ENCODE assay signal across 28 cellular contexts in genomic region chr4:37440519-37440900, GRCh38.
"Had no signal": no experiment of that assay in that cellular context is flagged by ENCODE, and none has a peak within 500 bp of the region (broad histone marks: within the 10 kb centered on the region; RNA-seq: fewer than 3 reads in every experiment).

No MANE protein-coding gene starts in this region.

- H3K27ac ChIP-seq: adrenal gland, brain microvascular endothelial cell, esophagus muscularis mucosa, heart right ventricle, sigmoid colon, upper lobe of right lung, VCaP had no signal

- H3K27me3 ChIP-seq: adrenal gland, brain microvascular endothelial cell, sigmoid colon had no signal

- H3K36me3 Mint-ChIP-seq: activated naive CD8-positive, alpha-beta T cell treated with anti-CD3 and anti-CD28 coated beads for 36 hours; stimulated activated memory B cell treated with anti-CD40 and anti-IgM and Interleukin-4, amounts not matched to agents 10 μg/mL and 1 μg/mL and 100 μg/mL, for 72 hours had no signal

- H3K27me3 Mint-ChIP-seq: stimulated activated memory B cell treated with anti-CD40 and anti-IgM and Interleukin-4, amounts not matched to agents 10 μg/mL and 1 μg/mL and 100 μg/mL, for 72 hours had no signal

- H3K36me3 ChIP-seq: adrenal gland, brain microvascular endothelial cell, esophagus muscularis mucosa, heart right ventricle, sigmoid colon, upper lobe of right lung had no signal

- DNase-seq: activated CD4-positive, alpha-beta T cell treated with anti-CD3 and anti-CD28 coated beads for 4 hours; activated CD4-positive, alpha-beta T cell treated with anti-CD3 and anti-CD28 coated beads, Interleukin-2, amount 50 U/mL, for 4 hours; activated effector memory CD4-positive, alpha-beta T cell treated with Interleukin-2 at 50 U/mL for 16 hours; activated naive CD4-positive, alpha-beta T cell treated with anti-CD3 and anti-CD28 coated beads for 36 hours; activated naive CD8-positive, alpha-beta T cell treated with anti-CD3 and anti-CD28 coated beads for 36 hours; adrenal gland; aorta; brain microvascular endothelial cell; caudate nucleus; cortex of kidney; effector memory CD8-positive, alpha-beta T cell; foreskin melanocyte; heart right ventricle; left cardiac atrium; left ventricle myocardium superior; mammary epithelial cell; retina; sigmoid colon; stimulated activated CD4-positive, alpha-beta T cell treated with anti-CD3 and anti-CD28 coated beads, Interleukin-1b, Interleukin-23, amount 100 ng/mL, for 48 hours; stimulated activated CD4-positive, alpha-beta T cell treated with anti-CD3 and anti-CD28 coated beads, Interleukin-4, amount 100 ng/mL, for 4 hours; stimulated activated CD8-positive, alpha-beta memory T cell treated with anti-CD3 and anti-CD28 coated beads, Interleukin-4, amount 100 ng/mL, for 48 hours; stimulated activated naive CD8-positive, alpha-beta T cell treated with anti-CD3 and anti-CD28 coated beads, Interleukin-15, amount 100 ng/mL, for 72 hours; substantia nigra; upper lobe of right lung had no signal

- H3K4me1 Mint-ChIP-seq: activated naive CD8-positive, alpha-beta T cell treated with anti-CD3 and anti-CD28 coated beads for 36 hours; nephron; stimulated activated memory B cell treated with anti-CD40 and anti-IgM and Interleukin-4, amounts not matched to agents 10 μg/mL and 1 μg/mL and 100 μg/mL, for 72 hours; stimulated activated naive CD8-positive, alpha-beta T cell treated with anti-CD3 and anti-CD28 coated beads, Interleukin-15, amount 100 ng/mL, for 72 hours had no signal

- ATAC-seq: effector memory CD8-positive, alpha-beta T cell; heart right ventricle; left cardiac atrium; left ventricle myocardium superior; stimulated activated naive CD8-positive, alpha-beta T cell treated with anti-CD3 and anti-CD28 coated beads, Interleukin-15, amount 100 ng/mL, for 72 hours; upper lobe of right lung had no signal

- H3K9me3 ChIP-seq: adrenal gland, esophagus muscularis mucosa, heart right ventricle, sigmoid colon, upper lobe of right lung had no signal

- H3K4me3 ChIP-seq: adrenal gland, esophagus muscularis mucosa, heart right ventricle, sigmoid colon, upper lobe of right lung had no signal

- H3K4me1 ChIP-seq: adrenal gland, esophagus muscularis mucosa, heart right ventricle, sigmoid colon, upper lobe of right lung had no signal

- H3K27ac Mint-ChIP-seq: activated naive CD4-positive, alpha-beta T cell treated with anti-CD3 and anti-CD28 coated beads for 36 hours; activated naive CD8-positive, alpha-beta T cell treated with anti-CD3 and anti-CD28 coated beads for 36 hours; effector memory CD8-positive, alpha-beta T cell; nephron; stimulated activated memory B cell treated with anti-CD40 and anti-IgM and Interleukin-4, amounts not matched to agents 10 μg/mL and 1 μg/mL and 100 μg/mL, for 72 hours; stimulated activated naive CD8-positive, alpha-beta T cell treated with anti-CD3 and anti-CD28 coated beads, Interleukin-15, amount 100 ng/mL, for 72 hours had no signal

- H3K9me3 Mint-ChIP-seq: activated naive CD4-positive, alpha-beta T cell treated with anti-CD3 and anti-CD28 coated beads for 36 hours; activated naive CD8-positive, alpha-beta T cell treated with anti-CD3 and anti-CD28 coated beads for 36 hours; effector memory CD8-positive, alpha-beta T cell; nephron; stimulated activated memory B cell treated with anti-CD40 and anti-IgM and Interleukin-4, amounts not matched to agents 10 μg/mL and 1 μg/mL and 100 μg/mL, for 72 hours; stimulated activated naive CD8-positive, alpha-beta T cell treated with anti-CD3 and anti-CD28 coated beads, Interleukin-15, amount 100 ng/mL, for 72 hours had no signal

- H3K4me3 Mint-ChIP-seq: activated naive CD4-positive, alpha-beta T cell treated with anti-CD3 and anti-CD28 coated beads for 36 hours; activated naive CD8-positive, alpha-beta T cell treated with anti-CD3 and anti-CD28 coated beads for 36 hours; effector memory CD8-positive, alpha-beta T cell; nephron; stimulated activated memory B cell treated with anti-CD40 and anti-IgM and Interleukin-4, amounts not matched to agents 10 μg/mL and 1 μg/mL and 100 μg/mL, for 72 hours; stimulated activated naive CD8-positive, alpha-beta T cell treated with anti-CD3 and anti-CD28 coated beads, Interleukin-15, amount 100 ng/mL, for 72 hours had no signal
